16 cellular contexts compared by ENCODE assay signal in genomic region chr3:161577662-161578061, GRCh38.
DNase-seq lines count a peak whose midpoint lies in the region; ATAC-seq and TF ChIP-seq lines count a peak whose summit lies in the region.
"Had no signal": no experiment of that assay in that cellular context is flagged by ENCODE, and none has a peak within 500 bp of the region (broad histone marks: within the 10 kb centered on the region; RNA-seq: fewer than 3 reads in every experiment).

No MANE protein-coding gene starts in this region.

- no peak overlapping the region for H3K4me3 Mint-ChIP-seq in glutamatergic neuron (ENCODE audit: unreplicated experiment)
- H3K4me3 Mint-ChIP-seq: CD14-positive monocyte; CD4-positive, alpha-beta memory T cell had no signal

- H3K36me3 Mint-ChIP-seq in glutamatergic neuron (ENCODE audit: unreplicated experiment) = no peaks in the 10 kb centered on the region
- H3K36me3 Mint-ChIP-seq: CD14-positive monocyte; CD4-positive, alpha-beta memory T cell had no signal

- intact Hi-C loops in PC-3 (cut with micrococcal nuclease) (loop anchor here (1.0 kb wide), 1 partner anchor 30 kb away; no protein-coding TSS in a partner anchor), upper lobe of right lung (cut with DNase I) (no loop called here)

- peaks cover 21% of the 10 kb centered on the region for H3K4me1 Mint-ChIP-seq in glutamatergic neuron (ENCODE audit: low read depth, unreplicated experiment)
- H3K4me1 Mint-ChIP-seq: CD14-positive monocyte; CD4-positive, alpha-beta memory T cell had no signal

- TF ChIP-seq RAD21 in SK-N-SH (IDR thresholded peaks at IDR 0.05; ENCODE audit: low read length) = no peak

- H3K4me2 ChIP-seq in SK-N-SH (no peak overlapping the region), PC-3 (ENCODE audit: low read length) (peak overlapping the region; percentile 79)
- H3K4me2 ChIP-seq: BLaER1 had no signal

- 71% methylated on average over 1 of the region's 1 CpG for WGBS in SK-N-SH (ENCODE audit: low lambda C conversion rate)

- no peaks in the 10 kb centered on the region for H3K9me3 Mint-ChIP-seq in glutamatergic neuron (ENCODE audit: unreplicated experiment)

- H2AFZ ChIP-seq in SK-N-SH (ENCODE audit: low read depth) (no peak overlapping the region; the same call in 1 of the 2 replicates), PC-3 (ENCODE audit: low read length) (0 out of 2 replicates have a peak overlapping the region, but pooled peaks have one; percentile 66)

- H3K27ac Mint-ChIP-seq in glutamatergic neuron (ENCODE audit: unreplicated experiment) = peak overlapping the region; percentile 88
- H3K27ac Mint-ChIP-seq: CD14-positive monocyte; CD4-positive, alpha-beta memory T cell had no signal

- TF ChIP-seq CTCF in SK-N-SH (IDR thresholded peaks at IDR 0.05) = no peak
- no peak for TF ChIP-seq CTCF in PC-3 (conservative IDR thresholded peaks at IDR 0.05; ENCODE audit: low read depth, low read length)
- TF ChIP-seq CTCF in glutamatergic neuron (IDR thresholded peaks at IDR 0.05; ENCODE audit: partially characterized antibody, unreplicated experiment) = no peak
- no peak for TF ChIP-seq CTCF in upper lobe of right lung (IDR thresholded peaks at IDR 0.05)

- H3K9me2 ChIP-seq in SK-N-SH (no peaks in the 10 kb centered on the region), PC-3 (replicated peaks; ENCODE audit: low read length) (no peaks in the 10 kb centered on the region)

- TF ChIP-seq EP300 in SK-N-SH (IDR thresholded peaks at IDR 0.05; ENCODE audit: borderline replicate concordance in 1 of 2, low read depth in 1 of 2, low read length in 1 of 2) = no peak

- H3K27ac ChIP-seq in SK-N-SH (ENCODE audit: low read depth in 2 of 2, low read length in 1 of 2) = no peak overlapping the region
- peak overlapping the region; percentile 70 for H3K27ac ChIP-seq in PC-3 (ENCODE audit: low read length)
- H3K27ac ChIP-seq in upper lobe of right lung = no peak overlapping the region
- H3K27ac ChIP-seq: 22Rv1, BLaER1, GM23248 had no signal

- H3K79me2 ChIP-seq in SK-N-SH (ENCODE audit: insufficient read depth) = no peaks in the 10 kb centered on the region
- no peaks in the 10 kb centered on the region for H3K79me2 ChIP-seq in PC-3 (ENCODE audit: low read length)

- H3F3A ChIP-seq in SK-N-SH (replicated peaks; ENCODE audit: insufficient read depth) (no peaks in the 10 kb centered on the region), PC-3 (ENCODE audit: low read length, unreplicated experiment) (no peaks in the 10 kb centered on the region)

- H3K9ac ChIP-seq in SK-N-SH (no peak overlapping the region), PC-3 (ENCODE audit: low read length) (peak overlapping the region; percentile 17; the same call in 1 of the 2 replicates)
- H3K9ac ChIP-seq: BLaER1, GM23248 had no signal

- H3K27me3 ChIP-seq in SK-N-SH (ENCODE audit: insufficient read depth) = no peaks in the 10 kb centered on the region
- no peaks in the 10 kb centered on the region for H3K27me3 ChIP-seq in PC-3 (ENCODE audit: low read length)
- H3K27me3 ChIP-seq in upper lobe of right lung = no peaks in the 10 kb centered on the region
- H3K27me3 ChIP-seq: BLaER1 had no signal

- no peaks in the 10 kb centered on the region for H4K20me1 ChIP-seq in SK-N-SH (ENCODE audit: insufficient read depth)
- H4K20me1 ChIP-seq in PC-3 (ENCODE audit: low read length) = no peaks in the 10 kb centered on the region
- H4K20me1 ChIP-seq: BLaER1 had no signal

- DNase-seq in SK-N-SH (no peak), PC-3 (no peak), glutamatergic neuron (no peak), upper lobe of right lung (no peak)
- DNase-seq: CD4-positive, alpha-beta memory T cell; DMS153; DMS79; GDM1 had no signal

- H3K4me1 ChIP-seq in SK-N-SH (ENCODE audit: control insufficient read depth in 1 of 2, insufficient read depth in 2 of 2, low read depth in 1 of 2, low read length in 1 of 2) = peaks cover 0 to 5% of the 10 kb centered on the region in 2 experiments; a peak in 2 of 4 replicates
- H3K4me1 ChIP-seq in PC-3 (ENCODE audit: insufficient read depth, low read length) = peaks cover 18% of the 10 kb centered on the region
- H3K4me1 ChIP-seq in upper lobe of right lung = no peaks in the 10 kb centered on the region
- H3K4me1 ChIP-seq: BLaER1 had no signal

- peak; percentile 50 for ATAC-seq in SK-N-SH treated with all-trans-retinoic acid at 6 μM for 48 hours
- peak; percentile 22 for ATAC-seq in PC-3
- no peak for ATAC-seq in GM19395 (IDR thresholded peaks at IDR 0.05; ENCODE audit: unreplicated experiment)
- no peak for ATAC-seq in upper lobe of right lung
- ATAC-seq in GM21717 (IDR thresholded peaks at IDR 0.05; ENCODE audit: unreplicated experiment) = no peak
- ATAC-seq: HepG2 had no signal

- no peaks in the 10 kb centered on the region for H3K9me3 ChIP-seq in SK-N-SH
- no peaks in the 10 kb centered on the region for H3K9me3 ChIP-seq in PC-3 (ENCODE audit: low read length)
- no peaks in the 10 kb centered on the region for H3K9me3 ChIP-seq in upper lobe of right lung
- H3K9me3 ChIP-seq: BLaER1 had no signal

- H3K4me3 ChIP-seq in SK-N-SH (ENCODE audit: low read depth in 2 of 2, low read length in 1 of 2) (no peak overlapping the region), PC-3 (ENCODE audit: low read length) (peak overlapping the region; percentile 50; the same call in 1 of the 2 replicates), upper lobe of right lung (no peak overlapping the region)
- H3K4me3 ChIP-seq: BLaER1, GM23248 had no signal

- CTCF ChIA-PET in SK-N-SH (lab: Yijun Ruan, JAX) (no interaction called here), PC-3 (lab: Charles Lee) (no interaction called here)

- no peaks in the 10 kb centered on the region for H3K27me3 Mint-ChIP-seq in glutamatergic neuron (ENCODE audit: unreplicated experiment)
- H3K27me3 Mint-ChIP-seq: CD4-positive, alpha-beta memory T cell had no signal

- BruUV-seq in PC-3 (replicated peaks; lab: Mats Ljungman, UMichigan) = no TSS peak

- H3K36me3 ChIP-seq in SK-N-SH (replicated peaks in 1 of 2; ENCODE audit: control insufficient read depth in 1 of 2, insufficient read depth in 2 of 2, low read length in 1 of 2) (no peaks in the 10 kb centered on the region), PC-3 (ENCODE audit: low read depth, low read length) (no peaks in the 10 kb centered on the region), upper lobe of right lung (no peaks in the 10 kb centered on the region)
- H3K36me3 ChIP-seq: BLaER1 had no signal

- POLR2A ChIA-PET in SK-N-SH (lab: Yijun Ruan, JAX) (no interaction called here), PC-3 (lab: Charles Lee; ENCODE audit: unreplicated experiment) (no interaction called here)

TF ChIP-seq in SK-N-SH treated with all-trans-retinoic acid at 6 μM for 48 hours, 23 proteins besides CTCF, POLR2A, EP300 and RAD21:
- TF ChIP-seq PATZ1 (CRISPR knock-in tag; IDR thresholded peaks at IDR 0.05; ENCODE audit: borderline replicate concordance) (no peak), ISL1 (CRISPR knock-in tag; IDR thresholded peaks at IDR 0.05) (peak; percentile 81)
TF ChIP-seq in SK-N-SH treated with all-trans-retinoic acid at 6 μM for 48 hours: peak in this region for 1.

TF ChIP-seq in SK-N-SH, 30 proteins besides CTCF, POLR2A, EP300 and RAD21:
- no peak for TF ChIP-seq RFX5 (IDR thresholded peaks at IDR 0.05; ENCODE audit: low read length)
- no peak for TF ChIP-seq USF1 (IDR thresholded peaks at IDR 0.05; ENCODE audit: borderline replicate concordance, low read depth)
- TF ChIP-seq CHD2 (IDR thresholded peaks at IDR 0.05; ENCODE audit: low read length, partially characterized antibody) = no peak
- no peak for TF ChIP-seq SIN3A (IDR thresholded peaks at IDR 0.05; ENCODE audit: borderline replicate concordance, low read depth, low read length)
- no peak for TF ChIP-seq GATA2 (CRISPR knock-in tag; IDR thresholded peaks at IDR 0.05)
- TF ChIP-seq YY1 (IDR thresholded peaks at IDR 0.05; ENCODE audit: low read depth) = no peak
- no peak for TF ChIP-seq NFIC (IDR thresholded peaks at IDR 0.05; ENCODE audit: borderline replicate concordance)
- TF ChIP-seq MEF2A (IDR thresholded peaks at IDR 0.05; ENCODE audit: borderline replicate concordance, low read depth) = no peak
- TF ChIP-seq IRF3 (IDR thresholded peaks at IDR 0.05; ENCODE audit: low read depth, low read length) = no peak
- no peak for TF ChIP-seq FOSL2 (IDR thresholded peaks at IDR 0.05; ENCODE audit: borderline replicate concordance, low read depth)
- TF ChIP-seq TEAD4 (IDR thresholded peaks at IDR 0.05; ENCODE audit: borderline replicate concordance, insufficient read depth) = no peak
- no peak for TF ChIP-seq RCOR1 (IDR thresholded peaks at IDR 0.05; ENCODE audit: low read length)
- no peak for TF ChIP-seq EZH2phosphoT487 (IDR thresholded peaks at IDR 0.05; ENCODE audit: borderline replicate concordance, low read depth)

Comparison
In these comparisons a context has a peak if more than half of its experiments do, and no peak if none do; other contexts are left out.
1. ATAC-seq: peak in SK-N-SH treated with all-trans-retinoic acid at 6 μM for 48 hours (single experiment) and PC-3 (single experiment); none in GM19395 (single experiment), upper lobe of right lung (single experiment) and GM21717 (single experiment).